8 cellular contexts compared by ENCODE assay signal in genomic region chr1:179365342-179366092, GRCh38. TPM values are rescaled to one million over a fixed set of nuclear protein-coding genes. Genes with fewer than 3 reads are reported as not detected.
DNase-seq lines count a peak whose midpoint lies in the region; ATAC-seq and TF ChIP-seq lines count a peak whose summit lies in the region.

AXDND1 (plus strand) TSS chr1:179365971; CDS start chr1:179366510, 539 bp downstream.

- ATAC-seq in GM19043 (IDR thresholded peaks at IDR 0.05; ENCODE audit: low read depth, unreplicated experiment) (peak; percentile 96), HG03354 (IDR thresholded peaks at IDR 0.05; ENCODE audit: poor library complexity, severe bottlenecking, unreplicated experiment) (peak; percentile 97)

- H3K4me1 Mint-ChIP-seq in chondrocyte (ENCODE audit: low read depth): peaks cover 19% of the 10 kb centered on the region

- H3K9me3 Mint-ChIP-seq in chondrocyte (ENCODE audit: low read depth): no peaks in the 10 kb centered on the region

- H3K27ac Mint-ChIP-seq in chondrocyte (ENCODE audit: unreplicated experiment): peak within 1 kb of the TSS; percentile 100

- H3K36me3 Mint-ChIP-seq in chondrocyte (ENCODE audit: low read depth): no peaks in the 10 kb centered on the region

- H3K27me3 Mint-ChIP-seq in chondrocyte (ENCODE audit: low read depth): no peaks in the 10 kb centered on the region

- peak; percentile 83 to 84 for DNase-seq in AML-193 (lab: John Stamatoyannopoulos, UW)
- peak; percentile 85 to 89 for DNase-seq in NCI-H446 (lab: John Stamatoyannopoulos, UW)
- DNase-seq in activated CD4-positive, alpha-beta T cell treated with anti-CD3 and anti-CD28 coated beads for 1 hour: peak; percentile 85
- no peak for DNase-seq in chondrocyte (ENCODE audit: low spot score)
- DNase-seq in kidney tubule cell (ENCODE audit: low spot score): peak; percentile 87
- peak; percentile 64 to 79 (median 72) for DNase-seq in stimulated activated CD4-positive, alpha-beta T cell treated with anti-CD3 and anti-CD28 coated beads, Interleukin-1b, Interleukin-23, amount 100 ng/mL, for 24 hours (ENCODE audit: low read depth in 4 of 4, low spot score in 1 of 4)

- H3K4me3 Mint-ChIP-seq in chondrocyte (ENCODE audit: unreplicated experiment): peak within 1 kb of the TSS; percentile 92

- no peak for TF ChIP-seq CTCF in chondrocyte (IDR thresholded peaks at IDR 0.05)

RNA-seq across cellular contexts. Expression of gene AXDND1, which starts in this region (rescaled TPM):
- 0.20 to 0.23 TPM in 2 of 3 replicates, not detected in the other for total RNA-seq in chondrocyte
